In genomic region chr12:129696405-129696804, GRCh38 we compare ENCODE assay signal across 29 cellular contexts.
"Had no signal": no experiment of that assay in that cellular context is flagged by ENCODE, and none has a peak within 500 bp of the region (broad histone marks: within the 10 kb centered on the region; RNA-seq: fewer than 3 reads in every experiment).

No MANE protein-coding gene starts in this region.

- H3K4me3 ChIP-seq: left lung, lower lobe of right lung, neural progenitor cell, right atrium auricular region, right lobe of liver, smooth muscle cell, tibial nerve, uterus had no signal

- H3K9me3 Mint-ChIP-seq: natural killer cell; stimulated activated memory B cell treated with anti-CD40 and anti-IgM and Interleukin-4, amounts not matched to agents 10 μg/mL and 1 μg/mL and 100 μg/mL, for 72 hours; type B pancreatic cell had no signal

- H3K79me2 ChIP-seq: parathyroid adenoma had no signal

- H3K4me1 ChIP-seq: left lung, lower lobe of right lung, parathyroid adenoma, right atrium auricular region, right lobe of liver, tibial nerve, uterus had no signal

- H3K9ac ChIP-seq: neural progenitor cell, parathyroid adenoma had no signal

- H3K36me3 ChIP-seq: left lung, lower lobe of right lung, neural progenitor cell, neutrophil, right atrium auricular region, right lobe of liver, tibial nerve, uterus had no signal

- ATAC-seq: left colon; natural killer cell; right lobe of liver; stimulated activated memory B cell treated with anti-CD40 and anti-IgM and Interleukin-4, amounts not matched to agents 10 μg/mL and 1 μg/mL and 100 μg/mL, for 72 hours; stimulated activated naive CD8-positive, alpha-beta T cell treated with anti-CD3 and anti-CD28 coated beads, Interleukin-15, amount 100 ng/mL, for 72 hours had no signal

- H3K4me1 Mint-ChIP-seq: mesothelial cell of epicardium; naive B cell; natural killer cell; stimulated activated memory B cell treated with anti-CD40 and anti-IgM and Interleukin-4, amounts not matched to agents 10 μg/mL and 1 μg/mL and 100 μg/mL, for 72 hours; stimulated activated naive CD8-positive, alpha-beta T cell treated with anti-CD3 and anti-CD28 coated beads, Interleukin-15, amount 100 ng/mL, for 72 hours had no signal

- H3K27ac Mint-ChIP-seq: mesothelial cell of epicardium; naive B cell; natural killer cell; nephron progenitor cell; neural progenitor cell; progenitor cell of endocrine pancreas; stimulated activated memory B cell treated with anti-CD40 and anti-IgM and Interleukin-4, amounts not matched to agents 10 μg/mL and 1 μg/mL and 100 μg/mL, for 72 hours; stimulated activated naive CD8-positive, alpha-beta T cell treated with anti-CD3 and anti-CD28 coated beads, Interleukin-15, amount 100 ng/mL, for 72 hours; type B pancreatic cell had no signal

- H2AFZ ChIP-seq: neural progenitor cell, parathyroid adenoma had no signal

- H3K4me3 Mint-ChIP-seq: mesothelial cell of epicardium; naive B cell; natural killer cell; nephron progenitor cell; neural progenitor cell; stimulated activated memory B cell treated with anti-CD40 and anti-IgM and Interleukin-4, amounts not matched to agents 10 μg/mL and 1 μg/mL and 100 μg/mL, for 72 hours; stimulated activated naive CD8-positive, alpha-beta T cell treated with anti-CD3 and anti-CD28 coated beads, Interleukin-15, amount 100 ng/mL, for 72 hours; type B pancreatic cell had no signal

- H3K9me3 ChIP-seq: lower lobe of right lung, neutrophil, right atrium auricular region, right lobe of liver, uterus had no signal

- H3K27me3 ChIP-seq: left lung, neural progenitor cell, neutrophil, right atrium auricular region, right lobe of liver, tibial nerve, uterus had no signal

- H3K36me3 Mint-ChIP-seq: mesothelial cell of epicardium; naive B cell; natural killer cell; stimulated activated memory B cell treated with anti-CD40 and anti-IgM and Interleukin-4, amounts not matched to agents 10 μg/mL and 1 μg/mL and 100 μg/mL, for 72 hours; type B pancreatic cell had no signal

- DNase-seq: kidney; left colon; left lung; lower lobe of right lung; mammary epithelial cell; mesenchymal stem cell; naive B cell; natural killer cell; nephron progenitor cell; occipital lobe; right lobe of liver; stimulated activated CD4-positive, alpha-beta T cell treated with anti-CD3 and anti-CD28 coated beads, Interleukin-1b, Interleukin-23, amount 100 ng/mL, for 48 hours; stimulated activated CD4-positive, alpha-beta T cell treated with anti-CD3 and anti-CD28 coated beads, Interleukin-2, amount 100 ng/mL, for 48 hours; stimulated activated CD4-positive, alpha-beta T cell treated with anti-CD3 and anti-CD28 coated beads, Interleukin-4, amount 100 ng/mL, for 4 hours; stimulated activated CD8-positive, alpha-beta memory T cell treated with anti-CD3 and anti-CD28 coated beads, Interleukin-4, amount 100 ng/mL, for 48 hours; stimulated activated naive CD4-positive, alpha-beta T cell treated with Interleukin-2 at 50 U/mL for 16 hours; stimulated activated naive CD8-positive, alpha-beta T cell treated with anti-CD3 and anti-CD28 coated beads, Interleukin-15, amount 100 ng/mL, for 72 hours; substantia nigra; uterus had no signal

- H3K27me3 Mint-ChIP-seq: naive B cell; stimulated activated memory B cell treated with anti-CD40 and anti-IgM and Interleukin-4, amounts not matched to agents 10 μg/mL and 1 μg/mL and 100 μg/mL, for 72 hours; stimulated activated naive CD8-positive, alpha-beta T cell treated with anti-CD3 and anti-CD28 coated beads, Interleukin-15, amount 100 ng/mL, for 72 hours; type B pancreatic cell had no signal

- H3K4me2 ChIP-seq: neural progenitor cell, smooth muscle cell had no signal

- H3K27ac ChIP-seq: left lung, lower lobe of right lung, neural progenitor cell, neutrophil, parathyroid adenoma, right atrium auricular region, right lobe of liver, tibial nerve, uterus had no signal
